ENCODE assay signal across 8 cellular contexts in the genomic region with DNA sequence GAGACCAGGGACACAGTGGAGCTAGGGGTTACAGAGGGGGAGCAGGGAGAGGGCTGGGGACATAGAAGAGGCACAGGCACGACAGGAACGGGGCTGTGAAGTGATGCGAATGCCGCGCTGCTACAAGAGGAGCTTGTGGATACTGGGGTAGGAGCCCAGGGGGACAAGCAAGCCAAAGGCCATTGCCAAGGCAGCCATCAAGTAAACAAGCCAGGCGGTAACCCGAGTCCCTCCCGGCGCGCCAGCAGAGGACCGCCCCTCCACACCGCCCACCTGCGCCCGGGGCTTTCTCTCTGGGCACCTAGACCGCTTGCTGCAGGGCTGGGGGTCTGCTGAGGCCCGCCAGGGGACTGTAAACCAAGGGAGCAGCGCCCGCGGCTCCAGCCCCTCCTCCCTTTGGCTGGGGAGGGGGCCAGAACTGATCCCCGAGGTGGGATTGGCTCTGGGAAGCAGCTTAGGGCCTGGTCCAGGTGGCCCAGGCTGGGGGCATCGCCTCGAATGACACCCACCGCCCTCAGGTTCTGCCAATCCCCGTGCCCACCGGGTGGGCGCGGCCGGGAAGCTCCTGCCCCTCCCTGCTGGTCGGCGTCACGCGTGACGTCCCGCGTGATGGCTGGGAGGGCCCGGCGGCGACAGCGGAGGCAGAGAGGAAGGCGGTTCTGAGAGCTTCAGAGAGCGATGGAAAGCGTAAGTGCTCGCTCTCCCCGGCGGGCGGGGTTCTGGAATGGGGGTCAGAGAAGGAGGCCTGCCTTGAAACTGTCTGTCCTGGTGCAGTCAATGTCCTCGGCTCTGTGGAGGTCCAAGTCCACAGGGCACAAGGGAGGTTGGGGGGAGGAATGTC. TPM values are rescaled to one million over a fixed set of nuclear protein-coding genes. Genes with fewer than 3 reads are reported as not detected.
DNase-seq lines count a peak whose midpoint lies in the region; ATAC-seq, FAIRE-seq and TF ChIP-seq lines count a peak whose summit lies in the region.

No MANE protein-coding gene starts in this region.

- no peaks in the 10 kb centered on the region for H3K36me3 Mint-ChIP-seq in neural crest cell (ENCODE audit: low read depth)
- H3K36me3 Mint-ChIP-seq in stimulated activated naive CD8-positive, alpha-beta T cell treated with anti-CD3 and anti-CD28 coated beads, Interleukin-15, Interleukin-2, amounts not matched to agents 100 ng/mL and 50 ng/mL, for 24 hours (ENCODE audit: low read depth), result no peaks in the 10 kb centered on the region

- CTCF ChIA-PET in RWPE1 (lab: Yijun Ruan, JAX), result interaction anchor here (0.5 to 1.6 kb wide), 12 partner anchors 10 to 1367 kb away, joined by 3 to 12 read pairs (median 3); partner anchors contain the start of gene LZTS2

- H3K4me1 Mint-ChIP-seq in neural crest cell, result peaks cover 21% of the 10 kb centered on the region
- peaks cover 28% of the 10 kb centered on the region for H3K4me1 Mint-ChIP-seq in stimulated activated naive CD8-positive, alpha-beta T cell treated with anti-CD3 and anti-CD28 coated beads, Interleukin-15, Interleukin-2, amounts not matched to agents 100 ng/mL and 50 ng/mL, for 24 hours (ENCODE audit: low read depth)

- ATAC-seq in HG03175 (IDR thresholded peaks at IDR 0.05; ENCODE audit: unreplicated experiment) (peak; percentile 28), foreskin keratinocyte (peak; percentile 19), GM19452 (IDR thresholded peaks at IDR 0.05; ENCODE audit: unreplicated experiment) (no peak)

- H3K27ac ChIP-seq in RWPE1, result peak overlapping the region; percentile 99
- H3K27ac ChIP-seq in foreskin keratinocyte, result peak overlapping the region; percentile 16

- no peaks in the 10 kb centered on the region for H3K9me3 Mint-ChIP-seq in neural crest cell
- H3K9me3 Mint-ChIP-seq in stimulated activated naive CD8-positive, alpha-beta T cell treated with anti-CD3 and anti-CD28 coated beads, Interleukin-15, Interleukin-2, amounts not matched to agents 100 ng/mL and 50 ng/mL, for 24 hours, result no peaks in the 10 kb centered on the region

- H3K4me3 Mint-ChIP-seq in neural crest cell, result peak overlapping the region; percentile 78
- H3K4me3 Mint-ChIP-seq in stimulated activated naive CD8-positive, alpha-beta T cell treated with anti-CD3 and anti-CD28 coated beads, Interleukin-15, Interleukin-2, amounts not matched to agents 100 ng/mL and 50 ng/mL, for 24 hours, result peak overlapping the region; percentile 87

- TF ChIP-seq CTCF in D721Med (IDR thresholded peaks at IDR 0.05; ENCODE audit: insufficient read depth, missing control alignments), result no peak
- no peak for TF ChIP-seq CTCF in RWPE1 (conservative IDR thresholded peaks at IDR 0.05; ENCODE audit: low read depth)
- TF ChIP-seq CTCF in foreskin keratinocyte (conservative IDR thresholded peaks at IDR 0.05), result no peak
- TF ChIP-seq CTCF in neural crest cell (conservative IDR thresholded peaks at IDR 0.05), result no peak

- peaks cover 88% of the 10 kb centered on the region for H3K27me3 Mint-ChIP-seq in neural crest cell (ENCODE audit: low read depth)
- H3K27me3 Mint-ChIP-seq in stimulated activated naive CD8-positive, alpha-beta T cell treated with anti-CD3 and anti-CD28 coated beads, Interleukin-15, Interleukin-2, amounts not matched to agents 100 ng/mL and 50 ng/mL, for 24 hours, result no peaks in the 10 kb centered on the region

- FAIRE-seq in D721Med (lab: Jason Lieb, UNC), result no peak

- DNase-seq in D721Med (ENCODE audit: insufficient read length, low spot score) (peak; percentile 44), RWPE1 (ENCODE audit: low spot score) (peak; percentile 47), foreskin keratinocyte (no peak), neural crest cell (ENCODE audit: low read depth, low spot score) (no peak)
- peak; percentile 33 to 75 (median 56) for DNase-seq in activated naive CD4-positive, alpha-beta T cell (lab: John Stamatoyannopoulos, UW)

- POLR2A ChIA-PET in RWPE1 (lab: Yijun Ruan, JAX; ENCODE audit: low non-redundant PET), result interaction anchor here (0.6 to 1.2 kb wide), 2 partner anchors 11 to 34 kb away, joined by 3 to 4 read pairs; no protein-coding TSS in a partner anchor

- H3K4me1 ChIP-seq in foreskin keratinocyte, result peaks cover 8% of the 10 kb centered on the region

- H3K27me3 ChIP-seq in foreskin keratinocyte, result no peaks in the 10 kb centered on the region

- H3K27ac Mint-ChIP-seq in neural crest cell (ENCODE audit: unreplicated experiment), result no peak overlapping the region
- H3K27ac Mint-ChIP-seq in stimulated activated naive CD8-positive, alpha-beta T cell treated with anti-CD3 and anti-CD28 coated beads, Interleukin-15, Interleukin-2, amounts not matched to agents 100 ng/mL and 50 ng/mL, for 24 hours, result peak overlapping the region; percentile 93

RNA-seq across cellular contexts. Expression of gene SFXN3, which starts 1.0 kb away (rescaled TPM):
- total RNA-seq in foreskin keratinocyte, result 38.8 and 46.0 TPM in 2 replicates
- polyA plus RNA-seq in foreskin keratinocyte, result 24.1 and 27.9 TPM in 2 replicates
- total RNA-seq in neural crest cell, result 1.9 and 2.1 TPM in 2 replicates

RNA-seq across cellular contexts. Expression of gene PDZD7, which starts 1.1 kb away (rescaled TPM):
- 0.85 TPM in 2 replicates for total RNA-seq in foreskin keratinocyte
- 0.61 and 0.82 TPM in 2 replicates for polyA plus RNA-seq in foreskin keratinocyte
- total RNA-seq in neural crest cell, result 0.50 and 0.68 TPM in 2 replicates

RNA-seq across cellular contexts. Expression of gene KAZALD1, which starts 29.8 kb away (rescaled TPM):
- total RNA-seq in foreskin keratinocyte (0.27 and 0.32 TPM in 2 replicates), neural crest cell (1.4 and 2.9 TPM in 2 replicates)
- 0.26 and 0.37 TPM in 2 replicates for polyA plus RNA-seq in foreskin keratinocyte

RNA-seq across cellular contexts. Expression of gene LZTS2, which starts 32.4 kb away (rescaled TPM):
- total RNA-seq in foreskin keratinocyte, result 38.0 and 39.8 TPM in 2 replicates
- 30.5 and 30.9 TPM in 2 replicates for polyA plus RNA-seq in foreskin keratinocyte
- total RNA-seq in neural crest cell, result 70.8 and 71.0 TPM in 2 replicates

RNA-seq across cellular contexts. Expression of gene TWNK, which starts 44.7 kb away (rescaled TPM):
- total RNA-seq in foreskin keratinocyte (15.8 and 17.2 TPM in 2 replicates), neural crest cell (14.3 and 14.6 TPM in 2 replicates)
- polyA plus RNA-seq in foreskin keratinocyte, result 11.6 and 13.8 TPM in 2 replicates

Comparison
In these comparisons a context has a peak if more than half of its experiments do, and no peak if none do; other contexts are left out.
1. DNase-seq: peak in D721Med (single experiment), RWPE1 (single experiment) and activated naive CD4-positive, alpha-beta T cell (4 of 4); none in foreskin keratinocyte (0 of 2) and neural crest cell (single experiment).
2. RNA of gene SFXN3, which starts 1.0 kb away (total RNA-seq): 38.8 to 46.0 TPM in foreskin keratinocyte; 1.9 to 2.1 TPM in neural crest cell; every median in the first group is over 10 times any median in the second.